Comparison of ENCODE assay signal across 1 cellular context in the genomic region with DNA sequence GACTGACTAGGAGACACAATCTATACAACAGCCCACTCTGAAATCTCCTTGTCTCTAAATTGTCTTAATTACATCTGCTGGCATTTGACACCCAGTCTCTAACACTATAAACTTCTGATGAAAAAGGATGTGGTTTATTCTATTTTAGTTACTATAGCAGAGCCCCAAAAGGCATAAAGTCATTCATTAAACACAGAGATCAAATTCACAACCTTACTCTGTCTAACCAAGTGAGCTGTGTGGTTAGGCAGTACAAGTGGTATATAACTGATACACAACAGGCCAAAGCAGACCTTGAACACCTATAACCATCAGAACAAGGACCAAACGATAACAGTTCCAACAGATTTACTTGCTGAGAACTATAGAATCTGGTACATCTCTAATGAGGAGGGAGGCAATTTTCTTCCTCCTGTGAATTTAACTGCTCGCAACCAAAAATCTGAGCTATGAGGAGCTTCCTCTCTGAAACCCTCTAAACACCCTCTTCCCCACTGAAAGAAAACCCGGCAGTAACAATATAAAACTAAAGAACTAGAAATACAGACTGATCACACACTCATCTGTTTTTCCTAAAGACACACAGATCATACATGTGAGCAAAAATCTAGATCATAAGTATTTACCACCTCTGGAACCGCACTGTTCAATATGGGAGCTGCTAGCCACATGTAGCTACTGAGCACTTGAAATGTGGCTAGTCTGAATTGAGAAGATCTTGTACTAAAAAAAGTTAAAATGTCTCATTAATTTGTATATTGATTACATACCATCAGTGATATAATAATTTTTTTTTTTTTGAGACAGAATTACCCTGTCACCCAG.
TF ChIP-seq lines count a peak whose summit lies in the region.

No MANE protein-coding gene starts in this region.

TF ChIP-seq in GM23338, 12 proteins besides CTCF, POLR2A, EP300 and RAD21 (continued from another document):
- TF ChIP-seq, protein P1, sequence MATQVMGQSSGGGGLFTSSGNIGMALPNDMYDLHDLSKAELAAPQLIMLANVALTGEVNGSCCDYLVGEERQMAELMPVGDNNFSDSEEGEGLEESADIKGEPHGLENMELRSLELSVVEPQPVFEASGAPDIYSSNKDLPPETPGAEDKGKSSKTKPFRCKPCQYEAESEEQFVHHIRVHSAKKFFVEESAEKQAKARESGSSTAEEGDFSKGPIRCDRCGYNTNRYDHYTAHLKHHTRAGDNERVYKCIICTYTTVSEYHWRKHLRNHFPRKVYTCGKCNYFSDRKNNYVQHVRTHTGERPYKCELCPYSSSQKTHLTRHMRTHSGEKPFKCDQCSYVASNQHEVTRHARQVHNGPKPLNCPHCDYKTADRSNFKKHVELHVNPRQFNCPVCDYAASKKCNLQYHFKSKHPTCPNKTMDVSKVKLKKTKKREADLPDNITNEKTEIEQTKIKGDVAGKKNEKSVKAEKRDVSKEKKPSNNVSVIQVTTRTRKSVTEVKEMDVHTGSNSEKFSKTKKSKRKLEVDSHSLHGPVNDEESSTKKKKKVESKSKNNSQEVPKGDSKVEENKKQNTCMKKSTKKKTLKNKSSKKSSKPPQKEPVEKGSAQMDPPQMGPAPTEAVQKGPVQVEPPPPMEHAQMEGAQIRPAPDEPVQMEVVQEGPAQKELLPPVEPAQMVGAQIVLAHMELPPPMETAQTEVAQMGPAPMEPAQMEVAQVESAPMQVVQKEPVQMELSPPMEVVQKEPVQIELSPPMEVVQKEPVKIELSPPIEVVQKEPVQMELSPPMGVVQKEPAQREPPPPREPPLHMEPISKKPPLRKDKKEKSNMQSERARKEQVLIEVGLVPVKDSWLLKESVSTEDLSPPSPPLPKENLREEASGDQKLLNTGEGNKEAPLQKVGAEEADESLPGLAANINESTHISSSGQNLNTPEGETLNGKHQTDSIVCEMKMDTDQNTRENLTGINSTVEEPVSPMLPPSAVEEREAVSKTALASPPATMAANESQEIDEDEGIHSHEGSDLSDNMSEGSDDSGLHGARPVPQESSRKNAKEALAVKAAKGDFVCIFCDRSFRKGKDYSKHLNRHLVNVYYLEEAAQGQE (IDR thresholded peaks at IDR 0.05; ENCODE audit: unreplicated experiment): no peak
- TF ChIP-seq NANOG (IDR thresholded peaks at IDR 0.05; ENCODE audit: borderline replicate concordance): no peak
- no peak for TF ChIP-seq POLR2AphosphoS5 (IDR thresholded peaks at IDR 0.05; ENCODE audit: low read depth)
- no peak for TF ChIP-seq STAT1 (IDR thresholded peaks at IDR 0.05; ENCODE audit: unreplicated experiment)
- TF ChIP-seq JUNB (IDR thresholded peaks at IDR 0.05; ENCODE audit: unreplicated experiment): no peak
- TF ChIP-seq EZH2phosphoT487 (IDR thresholded peaks at IDR 0.05; ENCODE audit: unreplicated experiment): no peak
- no peak for TF ChIP-seq ETS1 (IDR thresholded peaks at IDR 0.05)
- TF ChIP-seq ZNF331 (CRISPR knock-in tag; IDR thresholded peaks at IDR 0.05; ENCODE audit: low read depth): no peak
- no peak for TF ChIP-seq EZH2 (IDR thresholded peaks at IDR 0.05; ENCODE audit: low read depth, unreplicated experiment)
- TF ChIP-seq ZNF462 (CRISPR knock-in tag; IDR thresholded peaks at IDR 0.05): no peak
